In the genomic region with DNA sequence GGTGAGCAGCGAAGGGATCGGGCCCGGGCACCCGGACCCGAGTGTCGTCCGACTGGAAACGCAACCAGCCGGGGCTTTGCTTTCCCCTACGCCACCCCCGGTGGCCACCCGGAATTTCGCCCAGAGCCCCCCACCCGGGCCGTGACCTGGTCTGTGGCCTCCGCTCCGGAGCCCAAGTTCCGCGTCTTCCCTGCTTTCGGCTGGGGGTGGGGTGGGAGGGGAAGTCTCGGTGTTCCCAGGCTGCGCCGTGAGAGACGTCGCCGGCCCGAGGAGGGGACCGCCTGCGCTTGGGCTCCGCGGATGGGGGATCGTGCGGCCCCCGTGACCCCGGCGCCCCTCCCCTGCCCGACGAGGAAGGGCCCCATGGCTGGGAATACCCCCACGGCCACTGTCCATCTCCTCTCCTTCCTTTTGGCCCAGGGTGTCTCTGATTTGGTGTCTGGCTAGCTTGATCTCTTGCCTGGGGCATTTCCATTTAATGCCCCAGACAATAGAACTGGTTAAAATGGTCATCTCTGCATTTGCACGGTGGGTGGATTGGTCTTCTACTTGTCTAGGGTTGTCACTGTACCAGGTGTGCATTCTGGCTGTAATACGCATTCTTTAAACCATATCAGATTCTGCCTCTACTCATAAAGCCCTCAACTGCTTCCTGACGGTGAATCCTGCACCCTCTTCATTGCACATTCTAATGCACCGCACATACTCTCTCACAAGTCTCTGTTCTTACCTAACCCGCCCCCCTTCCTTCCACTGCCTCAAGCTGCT, we compare ENCODE assay signal across 8 cellular contexts. TPM values are rescaled to one million over a fixed set of nuclear protein-coding genes. Genes with fewer than 3 reads are reported as not detected.
DNase-seq lines count a peak whose midpoint lies in the region; ATAC-seq and TF ChIP-seq lines count a peak whose summit lies in the region.

No MANE protein-coding gene starts in this region.

- H3K36me3 ChIP-seq in HUES64 (ENCODE audit: insufficient read depth, low read length) (no peaks in the 10 kb centered on the region), tibial artery (no peaks in the 10 kb centered on the region)

- TF ChIP-seq CTCF in epithelial cell of esophagus (IDR thresholded peaks at IDR 0.05; ENCODE audit: insufficient read depth, low read depth, low read length, missing control alignments): no peak
- TF ChIP-seq CTCF in tibial artery (IDR thresholded peaks at IDR 0.05): no peak

- no peaks in the 10 kb centered on the region for H3K27me3 Mint-ChIP-seq in activated T-cell treated with anti-CD3 and anti-CD28 coated beads, Interleukin-2, amount 50 U/mL, for 4 hours (ENCODE audit: low read depth)
- H3K27me3 Mint-ChIP-seq in memory B cell: no peaks in the 10 kb centered on the region

- peak overlapping the region; percentile 97 for H3K27ac Mint-ChIP-seq in memory B cell

- no peak for ATAC-seq in activated T-cell treated with anti-CD3 and anti-CD28 coated beads, Interleukin-2, amount 50 U/mL, for 4 hours
- no peak for ATAC-seq in memory B cell (ENCODE audit: low read depth)
- no peak for ATAC-seq in HG03378 (IDR thresholded peaks at IDR 0.05; ENCODE audit: unreplicated experiment)

- 1% methylated on average over 44 of the region's 44 CpGs for WGBS in HUES64

- H3K36me3 Mint-ChIP-seq in activated T-cell treated with anti-CD3 and anti-CD28 coated beads, Interleukin-2, amount 50 U/mL, for 4 hours (ENCODE audit: insufficient read depth): no peaks in the 10 kb centered on the region
- H3K36me3 Mint-ChIP-seq in memory B cell: peaks cover 1% of the 10 kb centered on the region

- H3K27me3 ChIP-seq in HUES64 (ENCODE audit: insufficient read depth, low read length) (peaks cover 25% of the 10 kb centered on the region), tibial artery (no peaks in the 10 kb centered on the region)

- H3K27ac ChIP-seq in HUES64 (ENCODE audit: low read depth, low read length): peak overlapping the region; percentile 78; the same call in 1 of the 2 replicates
- H3K27ac ChIP-seq in tibial artery: peak overlapping the region; percentile 98 to 99

- H3K4me1 Mint-ChIP-seq in activated T-cell treated with anti-CD3 and anti-CD28 coated beads, Interleukin-2, amount 50 U/mL, for 4 hours (ENCODE audit: low read depth): peaks cover 26% of the 10 kb centered on the region
- peaks cover 18% of the 10 kb centered on the region for H3K4me1 Mint-ChIP-seq in memory B cell

- H3K9ac ChIP-seq in HUES64 (ENCODE audit: low read depth, low read length): peak overlapping the region; percentile 73

- peak overlapping the region; percentile 92 for H3K4me3 Mint-ChIP-seq in activated T-cell treated with anti-CD3 and anti-CD28 coated beads, Interleukin-2, amount 50 U/mL, for 4 hours
- H3K4me3 Mint-ChIP-seq in memory B cell: peak overlapping the region; percentile 95

- intact Hi-C loops in tibial artery (cut with DNase I; ENCODE audit: low total_unique reads): loop anchor here (2.0 to 5.0 kb wide), 3 partner anchors 36 to 239 kb away; no protein-coding TSS in a partner anchor

- peak overlapping the region; percentile 81 for H3K4me3 ChIP-seq in HUES64 (ENCODE audit: low read length)
- H3K4me3 ChIP-seq in epithelial cell of esophagus (ENCODE audit: low read length): peak overlapping the region; percentile 80
- peak overlapping the region; percentile 83 to 93 for H3K4me3 ChIP-seq in tibial artery

- H3K4me1 ChIP-seq in HUES64 (ENCODE audit: insufficient read depth, low read length): peaks cover 15% of the 10 kb centered on the region
- peaks cover 0 to 20% (median 11%) of the 10 kb centered on the region in 4 donors for H3K4me1 ChIP-seq in tibial artery

- no peak for DNase-seq in activated T-cell treated with anti-CD3 and anti-CD28 coated beads, Interleukin-2, amount 50 U/mL, for 4 hours
- DNase-seq in activated T-cell treated with anti-CD3 and anti-CD28 coated beads for 4 hours (no peak), T-helper 22 cell (ENCODE audit: low read depth) (peak; percentile 9), epithelial cell of esophagus (ENCODE audit: low read depth) (peak; percentile 38), memory B cell (ENCODE audit: low spot score in 2 of 2) (peak in 1 of 2 donors; percentile 14), tibial artery (peak in 1 of 2 donors; percentile 78)

- H3K9me3 ChIP-seq in HUES64 (ENCODE audit: insufficient read depth, low read depth, low read length) (no peaks in the 10 kb centered on the region), tibial artery (no peaks in the 10 kb centered on the region)

- H3K9me3 Mint-ChIP-seq in activated T-cell treated with anti-CD3 and anti-CD28 coated beads, Interleukin-2, amount 50 U/mL, for 4 hours: no peaks in the 10 kb centered on the region
- no peaks in the 10 kb centered on the region for H3K9me3 Mint-ChIP-seq in memory B cell

RNA-seq across cellular contexts. Expression of gene SIK2, which starts 0.8 kb away (rescaled TPM):
- 1 to 10 TPM; 5.9 to 8.3 (median 6.7) TPM for total RNA-seq in activated T-cell treated with anti-CD3 and anti-CD28 coated beads, Interleukin-2, amount 50 U/mL, for 4 hours
- polyA plus RNA-seq in HUES64 (2013, experiment 1 of 2): 7.6 TPM
- polyA plus RNA-seq in HUES64 (2013, experiment 2 of 2): 8.6 TPM

Comparison
In these comparisons a context has a peak if more than half of its experiments do, and no peak if none do; other contexts are left out.
1. DNase-seq: peak in T-helper 22 cell (single experiment) and epithelial cell of esophagus (single experiment); none in activated T-cell treated with anti-CD3 and anti-CD28 coated beads, Interleukin-2, amount 50 U/mL, for 4 hours (single experiment) and activated T-cell treated with anti-CD3 and anti-CD28 coated beads for 4 hours (single experiment).
2. Peak in every context shown above with its lines, with median percentiles within 50 percentile points of each other: H3K4me3 ChIP-seq.